Comparison of ENCODE assay signal across 1 cellular context in genomic region chr15:40238481-40238926, GRCh38.
TF ChIP-seq lines count a peak whose summit lies in the region.

No MANE protein-coding gene starts in this region.

TF ChIP-seq in K562, 482 proteins besides CTCF, POLR2A, EP300 and RAD21:
- TF ChIP-seq NELFE (IDR thresholded peaks at IDR 0.05; ENCODE audit: insufficient read depth, insufficient read length): no peak
- TF ChIP-seq MEF2A (IDR thresholded peaks at IDR 0.05; ENCODE audit: control insufficient read depth, low read depth, low read length): 0 out of 2 replicates have a peak, but pooled peaks have one; percentile 37
